Comparison of ENCODE assay signal across 6 cellular contexts in the genomic region with DNA sequence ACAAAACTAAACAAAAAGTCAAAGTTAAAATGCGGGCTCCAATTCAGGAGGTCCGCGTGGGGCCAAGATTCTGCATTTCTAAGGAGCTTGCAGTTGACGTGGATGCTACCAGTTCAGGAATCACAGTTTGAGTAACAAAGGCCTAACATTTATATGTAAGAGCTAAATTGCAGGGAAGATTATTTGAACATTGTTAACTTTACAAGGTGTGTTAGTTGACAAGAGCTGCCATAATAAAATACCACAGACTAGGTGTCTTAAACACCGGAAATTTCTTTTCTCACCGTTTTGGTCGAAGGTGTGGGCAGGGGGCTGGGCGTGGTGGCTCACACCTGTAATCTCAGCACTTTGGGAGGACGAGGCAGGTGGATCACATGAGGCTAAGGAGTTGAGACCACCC.
"Had no signal": no experiment of that assay in that cellular context is flagged by ENCODE, and none has a peak within 500 bp of the region (broad histone marks: within the 10 kb centered on the region; RNA-seq: fewer than 3 reads in every experiment).

No MANE protein-coding gene starts in this region.

- H3K4me3 ChIP-seq: K562 had no signal

- DNase-seq: IMR-90, KBM-7, KG1 had no signal

- ATAC-seq: HepG2, K562 had no signal

- H3K27ac ChIP-seq: HL-60 had no signal
